Comparison of ENCODE assay signal across 16 cellular contexts in genomic region chr9:76390656-76391055, GRCh38. TPM values are rescaled to one million over a fixed set of nuclear protein-coding genes. Genes with fewer than 3 reads are reported as not detected.
DNase-seq lines count a peak whose midpoint lies in the region; ATAC-seq and TF ChIP-seq lines count a peak whose summit lies in the region.
"Had no signal": no experiment of that assay in that cellular context is flagged by ENCODE, and none has a peak within 500 bp of the region (broad histone marks: within the 10 kb centered on the region; RNA-seq: fewer than 3 reads in every experiment).

No MANE protein-coding gene starts in this region.

- H3K79me2 ChIP-seq in PC-3 (ENCODE audit: low read length), result peaks cover 13% of the 10 kb centered on the region

- no peaks in the 10 kb centered on the region for H3K27me3 Mint-ChIP-seq in nephron progenitor cell (ENCODE audit: low read depth, poor library complexity)
- H3K27me3 Mint-ChIP-seq: B cell; CD8-positive, alpha-beta memory T cell had no signal

- no peaks in the 10 kb centered on the region for H3K9me2 ChIP-seq in PC-3 (replicated peaks; ENCODE audit: low read length)

- H3K36me3 ChIP-seq in left ventricle myocardium inferior (peaks cover 38% of the 10 kb centered on the region), liver (ENCODE audit: control insufficient read depth in 4 of 4, insufficient read depth in 3 of 4, low read depth in 1 of 4, low read length in 3 of 4) (peaks cover 5 to 17% (median 7%) of the 10 kb centered on the region in 4 donors), stomach (peaks cover 12 to 36% (median 32%) of the 10 kb centered on the region in 4 donors), PC-3 (ENCODE audit: low read depth, low read length) (peaks cover 7% of the 10 kb centered on the region; the same call in 1 of the 2 replicates)

- peaks cover 14% of the 10 kb centered on the region for H3K9me3 Mint-ChIP-seq in nephron progenitor cell
- H3K9me3 Mint-ChIP-seq: CD8-positive, alpha-beta memory T cell; H9 had no signal

- no peak for TF ChIP-seq RAD21 in liver (IDR thresholded peaks at IDR 0.05)

- POLR2A ChIA-PET in PC-3 (lab: Charles Lee; ENCODE audit: unreplicated experiment), result no interaction called here

- peaks cover 12% of the 10 kb centered on the region for H3K4me1 Mint-ChIP-seq in nephron progenitor cell

- CTCF ChIA-PET in PC-3 (lab: Charles Lee), result no interaction called here

- H3K9ac ChIP-seq in liver (ENCODE audit: low read depth in 1 of 2, low read length in 2 of 2), result no peak overlapping the region
- H3K9ac ChIP-seq in PC-3 (ENCODE audit: low read length), result no peak overlapping the region

- no peak for TF ChIP-seq CTCF in left ventricle myocardium inferior (IDR thresholded peaks at IDR 0.05; ENCODE audit: borderline replicate concordance)
- no peak for TF ChIP-seq CTCF in liver (IDR thresholded peaks at IDR 0.05; ENCODE audit: low read depth, low read length, missing input control)
- TF ChIP-seq CTCF in stomach (IDR thresholded peaks at IDR 0.05), result no peak
- no peak for TF ChIP-seq CTCF in nephron progenitor cell (IDR thresholded peaks at IDR 0.05)
- no peak for TF ChIP-seq CTCF in PC-3 (conservative IDR thresholded peaks at IDR 0.05; ENCODE audit: low read depth, low read length)

- peaks cover 7% of the 10 kb centered on the region for H3K9me3 ChIP-seq in left ventricle myocardium inferior (replicated peaks)
- no peaks in the 10 kb centered on the region for H3K9me3 ChIP-seq in liver (ENCODE audit: control insufficient read depth in 4 of 4, low read length in 3 of 4)
- H3K9me3 ChIP-seq in stomach, result no peaks in the 10 kb centered on the region
- no peaks in the 10 kb centered on the region for H3K9me3 ChIP-seq in PC-3 (ENCODE audit: low read length)
- H3K9me3 ChIP-seq: Caco-2 had no signal

- no peak for TF ChIP-seq EP300 in stomach (IDR thresholded peaks at IDR 0.05)

- H3K27ac Mint-ChIP-seq in nephron progenitor cell, result no peak overlapping the region
- H3K27ac Mint-ChIP-seq: B cell, H9 had no signal

- no peak overlapping the region for H3K4me3 Mint-ChIP-seq in nephron progenitor cell
- H3K4me3 Mint-ChIP-seq: B cell; CD8-positive, alpha-beta memory T cell; H9 had no signal

- no peaks in the 10 kb centered on the region for H4K20me1 ChIP-seq in PC-3 (ENCODE audit: low read length)

- TF ChIP-seq POLR2A in stomach (IDR thresholded peaks at IDR 0.05), result no peak

- H3K4me3 ChIP-seq in left ventricle myocardium inferior (no peak overlapping the region), liver (ENCODE audit: low read depth in 1 of 3, low read length in 3 of 3) (no peak overlapping the region), stomach (no peak overlapping the region), PC-3 (ENCODE audit: low read length) (no peak overlapping the region)

- WGBS in liver, result 15% methylated on average over 1 of the region's 1 CpG
- WGBS in stomach, 5 donors, result 20 to 40% (median 24%) methylated on average over 1 of the region's 1 CpG

- no peak overlapping the region for H2AFZ ChIP-seq in PC-3 (ENCODE audit: low read length)

- no peak overlapping the region for H3K4me2 ChIP-seq in PC-3 (ENCODE audit: low read length)

- intact Hi-C loops in left ventricle myocardium inferior (cut with micrococcal nuclease) (no loop called here), cardiac septum (cut with DNase I) (no loop called here), stomach (cut with DNase I; ENCODE audit: low total_unique reads) (no loop called here), PC-3 (cut with micrococcal nuclease) (no loop called here)

- no TSS peak for BruUV-seq in PC-3 (replicated peaks; lab: Mats Ljungman, UMichigan)

- H3F3A ChIP-seq in PC-3 (ENCODE audit: low read length, unreplicated experiment), result no peaks in the 10 kb centered on the region

- DNase-seq in left ventricle myocardium inferior (no peak), cardiac septum (ENCODE audit: low spot score) (no peak), dermis blood vessel endothelial cell (peak; percentile 74), stomach (no peak), nephron progenitor cell (no peak), PC-3 (no peak)
- DNase-seq: Caco-2; CD8-positive, alpha-beta memory T cell; DMS53; GF-D8; GOT3; H9 had no signal

- ATAC-seq in HG03039 (IDR thresholded peaks at IDR 0.05; ENCODE audit: unreplicated experiment), result no peak
- no peak for ATAC-seq in PC-3

- H3K27ac ChIP-seq in left ventricle myocardium inferior (replicated peaks), result peak overlapping the region; percentile 28
- no peak overlapping the region for H3K27ac ChIP-seq in liver (ENCODE audit: low read depth in 1 of 2, low read length in 2 of 2)
- H3K27ac ChIP-seq in stomach, result peak overlapping the region in 4 of 5 donors; percentile 11 to 40 (median 18)
- H3K27ac ChIP-seq in PC-3 (ENCODE audit: low read length), result no peak overlapping the region
- H3K27ac ChIP-seq: C4-2B had no signal

- H3K27me3 ChIP-seq in left ventricle myocardium inferior (ENCODE audit: low read depth) (no peaks in the 10 kb centered on the region), liver (ENCODE audit: control insufficient read depth in 4 of 4, insufficient read depth in 4 of 4, low read length in 3 of 4) (no peaks in the 10 kb centered on the region), stomach (no peaks in the 10 kb centered on the region), PC-3 (ENCODE audit: low read length) (no peaks in the 10 kb centered on the region)

- peaks cover 47% of the 10 kb centered on the region for H3K4me1 ChIP-seq in left ventricle myocardium inferior
- H3K4me1 ChIP-seq in liver (ENCODE audit: control insufficient read depth in 4 of 4, insufficient read depth in 4 of 4, low read length in 3 of 4), result peaks cover 6 to 15% (median 9%) of the 10 kb centered on the region in 4 donors
- H3K4me1 ChIP-seq in stomach, result peaks cover 5 to 37% (median 27%) of the 10 kb centered on the region in 4 donors
- no peaks in the 10 kb centered on the region; the same call in 1 of the 2 replicates for H3K4me1 ChIP-seq in PC-3 (ENCODE audit: insufficient read depth, low read length)
- H3K4me1 ChIP-seq: Caco-2 had no signal

- peaks cover 38% of the 10 kb centered on the region for H3K36me3 Mint-ChIP-seq in nephron progenitor cell (ENCODE audit: low read depth)

TF ChIP-seq in liver, 16 proteins besides CTCF, POLR2A, EP300 and RAD21 (continues in another document):
- TF ChIP-seq RXRA (IDR thresholded peaks at IDR 0.05) (peak; percentile 14 to 16), EGR1 (IDR thresholded peaks at IDR 0.05; ENCODE audit: low read depth in 2 of 2) (no peak), ZBTB33 (IDR thresholded peaks at IDR 0.05) (no peak), YY1 (IDR thresholded peaks at IDR 0.05) (no peak), NR2F2 (IDR thresholded peaks at IDR 0.05) (peak; percentile 83), HNF4A (conservative IDR thresholded peaks at IDR 0.05) (peak; percentile 46 to 53), MAX (IDR thresholded peaks at IDR 0.05) (no peak), FOXA2 (IDR thresholded peaks at IDR 0.05) (no peak), FOXA1 (IDR thresholded peaks at IDR 0.05) (no peak)
- TF ChIP-seq, protein P1, sequence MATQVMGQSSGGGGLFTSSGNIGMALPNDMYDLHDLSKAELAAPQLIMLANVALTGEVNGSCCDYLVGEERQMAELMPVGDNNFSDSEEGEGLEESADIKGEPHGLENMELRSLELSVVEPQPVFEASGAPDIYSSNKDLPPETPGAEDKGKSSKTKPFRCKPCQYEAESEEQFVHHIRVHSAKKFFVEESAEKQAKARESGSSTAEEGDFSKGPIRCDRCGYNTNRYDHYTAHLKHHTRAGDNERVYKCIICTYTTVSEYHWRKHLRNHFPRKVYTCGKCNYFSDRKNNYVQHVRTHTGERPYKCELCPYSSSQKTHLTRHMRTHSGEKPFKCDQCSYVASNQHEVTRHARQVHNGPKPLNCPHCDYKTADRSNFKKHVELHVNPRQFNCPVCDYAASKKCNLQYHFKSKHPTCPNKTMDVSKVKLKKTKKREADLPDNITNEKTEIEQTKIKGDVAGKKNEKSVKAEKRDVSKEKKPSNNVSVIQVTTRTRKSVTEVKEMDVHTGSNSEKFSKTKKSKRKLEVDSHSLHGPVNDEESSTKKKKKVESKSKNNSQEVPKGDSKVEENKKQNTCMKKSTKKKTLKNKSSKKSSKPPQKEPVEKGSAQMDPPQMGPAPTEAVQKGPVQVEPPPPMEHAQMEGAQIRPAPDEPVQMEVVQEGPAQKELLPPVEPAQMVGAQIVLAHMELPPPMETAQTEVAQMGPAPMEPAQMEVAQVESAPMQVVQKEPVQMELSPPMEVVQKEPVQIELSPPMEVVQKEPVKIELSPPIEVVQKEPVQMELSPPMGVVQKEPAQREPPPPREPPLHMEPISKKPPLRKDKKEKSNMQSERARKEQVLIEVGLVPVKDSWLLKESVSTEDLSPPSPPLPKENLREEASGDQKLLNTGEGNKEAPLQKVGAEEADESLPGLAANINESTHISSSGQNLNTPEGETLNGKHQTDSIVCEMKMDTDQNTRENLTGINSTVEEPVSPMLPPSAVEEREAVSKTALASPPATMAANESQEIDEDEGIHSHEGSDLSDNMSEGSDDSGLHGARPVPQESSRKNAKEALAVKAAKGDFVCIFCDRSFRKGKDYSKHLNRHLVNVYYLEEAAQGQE (IDR thresholded peaks at IDR 0.05), result no peak

RNA-seq across cellular contexts. Expression of gene RFK, which starts 3.6 kb away (rescaled TPM):
- 24.0 TPM for total RNA-seq in left ventricle myocardium inferior
- total RNA-seq in cardiac septum, result 18.1 TPM
- total RNA-seq in dermis blood vessel endothelial cell, result 70.4 and 80.8 TPM in 2 replicates
- total RNA-seq in liver, result 10 to 100 TPM; 20.1 to 23.0 TPM
- polyA plus RNA-seq in liver, result 10 to 100 TPM; 13.2 to 13.7 TPM
- total RNA-seq in stomach, result 10 to 100 TPM in 3 of 5 donors, 1 to 10 TPM in 2; 3.8 to 36.7 (median 26.8) TPM
- 10 to 100 TPM; 10.2 to 57.7 (median 29.5) TPM for polyA plus RNA-seq in stomach
- total RNA-seq in PC-3 (2014; rRNA removed), result 8.1 and 9.7 TPM in 2 replicates

Comparison
In these comparisons a context has a peak if more than half of its experiments do, and no peak if none do; other contexts are left out.
1. H3K27ac ChIP-seq: peak in left ventricle myocardium inferior (single experiment) and stomach (4 of 5); none in liver (0 of 2) and PC-3 (single experiment).